Comparison of ENCODE assay signal across 1 cellular context in the genomic region with DNA sequence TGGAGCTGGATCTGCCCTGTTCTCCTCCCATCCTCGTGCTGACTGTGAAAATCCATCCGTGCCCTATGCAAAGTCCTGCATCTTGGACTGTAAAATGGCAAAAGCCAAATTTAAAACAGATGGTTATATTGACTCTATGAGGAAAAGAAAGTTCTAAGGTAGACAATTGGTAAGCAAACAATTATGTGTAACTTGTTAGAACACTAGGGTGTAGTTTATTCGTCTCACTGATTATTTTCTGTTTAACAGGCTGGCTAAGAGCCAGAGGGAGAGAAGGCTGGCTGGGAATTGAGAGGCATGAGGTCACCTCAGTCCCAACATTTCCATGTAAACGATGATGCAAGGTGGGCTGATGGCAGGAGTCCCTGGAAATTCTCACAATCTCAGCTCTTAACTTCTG. TPM values are rescaled to one million over a fixed set of nuclear protein-coding genes. Genes with fewer than 3 reads are reported as not detected.
"Had no signal": no experiment of that assay in that cellular context is flagged by ENCODE, and none has a peak within 500 bp of the region (broad histone marks: within the 10 kb centered on the region; RNA-seq: fewer than 3 reads in every experiment).

No MANE protein-coding gene starts in this region.

RNA-seq across cellular contexts. Expression of gene FAM110C, which starts 26.0 kb away (rescaled TPM):
- total RNA-seq: osteocyte had no signal
